ENCODE assay signal across 1 cellular context in the genomic region with DNA sequence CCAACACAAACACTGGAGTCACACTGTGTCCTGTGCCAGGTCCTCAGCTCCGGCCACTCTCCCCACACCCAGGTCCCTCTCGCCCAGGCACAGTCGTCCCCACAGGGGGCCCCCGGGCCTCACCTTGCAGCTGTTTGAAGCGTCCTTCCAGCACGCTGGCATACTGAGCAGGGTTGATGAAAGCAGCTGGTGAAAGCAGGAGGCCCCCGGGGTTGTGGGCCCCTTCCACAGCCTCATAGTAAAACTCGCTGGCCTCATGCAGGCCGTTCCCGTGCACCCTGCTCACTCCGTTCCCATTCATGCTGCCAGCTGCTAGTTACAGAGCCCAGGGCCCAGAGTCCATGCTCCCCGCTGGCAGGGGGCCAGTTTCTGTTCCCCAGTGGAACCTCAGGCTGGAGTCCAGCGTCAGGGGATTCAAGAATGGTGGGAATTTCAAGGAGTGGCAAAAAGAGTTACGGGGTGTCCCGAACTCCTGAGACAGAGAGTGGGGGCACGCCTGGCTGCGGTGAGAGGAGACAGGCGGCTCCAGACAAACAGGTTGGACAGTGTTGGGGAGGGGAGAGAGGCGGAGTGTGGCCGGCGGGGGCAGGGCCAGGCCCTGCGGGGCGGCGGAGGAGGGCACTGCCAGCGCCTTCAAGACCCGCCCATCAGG.
TF ChIP-seq lines count a peak whose summit lies in the region.

No MANE protein-coding gene starts in this region.

TF ChIP-seq in HepG2, 621 proteins besides CTCF, POLR2A, EP300 and RAD21 (continued from another document and continues in another):
- TF ChIP-seq, protein P1, sequence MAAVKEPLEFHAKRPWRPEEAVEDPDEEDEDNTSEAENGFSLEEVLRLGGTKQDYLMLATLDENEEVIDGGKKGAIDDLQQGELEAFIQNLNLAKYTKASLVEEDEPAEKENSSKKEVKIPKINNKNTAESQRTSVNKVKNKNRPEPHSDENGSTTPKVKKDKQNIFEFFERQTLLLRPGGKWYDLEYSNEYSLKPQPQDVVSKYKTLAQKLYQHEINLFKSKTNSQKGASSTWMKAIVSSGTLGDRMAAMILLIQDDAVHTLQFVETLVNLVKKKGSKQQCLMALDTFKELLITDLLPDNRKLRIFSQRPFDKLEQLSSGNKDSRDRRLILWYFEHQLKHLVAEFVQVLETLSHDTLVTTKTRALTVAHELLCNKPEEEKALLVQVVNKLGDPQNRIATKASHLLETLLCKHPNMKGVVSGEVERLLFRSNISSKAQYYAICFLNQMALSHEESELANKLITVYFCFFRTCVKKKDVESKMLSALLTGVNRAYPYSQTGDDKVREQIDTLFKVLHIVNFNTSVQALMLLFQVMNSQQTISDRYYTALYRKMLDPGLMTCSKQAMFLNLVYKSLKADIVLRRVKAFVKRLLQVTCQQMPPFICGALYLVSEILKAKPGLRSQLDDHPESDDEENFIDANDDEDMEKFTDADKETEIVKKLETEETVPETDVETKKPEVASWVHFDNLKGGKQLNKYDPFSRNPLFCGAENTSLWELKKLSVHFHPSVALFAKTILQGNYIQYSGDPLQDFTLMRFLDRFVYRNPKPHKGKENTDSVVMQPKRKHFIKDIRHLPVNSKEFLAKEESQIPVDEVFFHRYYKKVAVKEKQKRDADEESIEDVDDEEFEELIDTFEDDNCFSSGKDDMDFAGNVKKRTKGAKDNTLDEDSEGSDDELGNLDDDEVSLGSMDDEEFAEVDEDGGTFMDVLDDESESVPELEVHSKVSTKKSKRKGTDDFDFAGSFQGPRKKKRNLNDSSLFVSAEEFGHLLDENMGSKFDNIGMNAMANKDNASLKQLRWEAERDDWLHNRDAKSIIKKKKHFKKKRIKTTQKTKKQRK (IDR thresholded peaks at IDR 0.05; ENCODE audit: low read length), result no peak
- TF ChIP-seq, protein P2, sequence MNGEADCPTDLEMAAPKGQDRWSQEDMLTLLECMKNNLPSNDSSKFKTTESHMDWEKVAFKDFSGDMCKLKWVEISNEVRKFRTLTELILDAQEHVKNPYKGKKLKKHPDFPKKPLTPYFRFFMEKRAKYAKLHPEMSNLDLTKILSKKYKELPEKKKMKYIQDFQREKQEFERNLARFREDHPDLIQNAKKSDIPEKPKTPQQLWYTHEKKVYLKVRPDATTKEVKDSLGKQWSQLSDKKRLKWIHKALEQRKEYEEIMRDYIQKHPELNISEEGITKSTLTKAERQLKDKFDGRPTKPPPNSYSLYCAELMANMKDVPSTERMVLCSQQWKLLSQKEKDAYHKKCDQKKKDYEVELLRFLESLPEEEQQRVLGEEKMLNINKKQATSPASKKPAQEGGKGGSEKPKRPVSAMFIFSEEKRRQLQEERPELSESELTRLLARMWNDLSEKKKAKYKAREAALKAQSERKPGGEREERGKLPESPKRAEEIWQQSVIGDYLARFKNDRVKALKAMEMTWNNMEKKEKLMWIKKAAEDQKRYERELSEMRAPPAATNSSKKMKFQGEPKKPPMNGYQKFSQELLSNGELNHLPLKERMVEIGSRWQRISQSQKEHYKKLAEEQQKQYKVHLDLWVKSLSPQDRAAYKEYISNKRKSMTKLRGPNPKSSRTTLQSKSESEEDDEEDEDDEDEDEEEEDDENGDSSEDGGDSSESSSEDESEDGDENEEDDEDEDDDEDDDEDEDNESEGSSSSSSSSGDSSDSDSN (CRISPR knock-in tag; IDR thresholded peaks at IDR 0.05), result peak; percentile 69; the same call in 1 of the 2 replicates
- 0 out of 2 replicates have a peak, but pooled peaks have one; percentile 7 for TF ChIP-seq CREM (IDR thresholded peaks at IDR 0.05)
- TF ChIP-seq CREM (CRISPR knock-in tag; IDR thresholded peaks at IDR 0.05), result no peak
- peak; percentile 44; the same call in 1 of the 2 replicates for TF ChIP-seq ZNF558 (CRISPR knock-in tag; IDR thresholded peaks at IDR 0.05; ENCODE audit: borderline replicate concordance)
- peak; percentile 76; the same call in 1 of the 2 replicates for TF ChIP-seq ZBTB7B (CRISPR knock-in tag; IDR thresholded peaks at IDR 0.05)
- peak; percentile 14; the same call in 1 of the 2 replicates for TF ChIP-seq ZNF605 (CRISPR knock-in tag; IDR thresholded peaks at IDR 0.05)
- TF ChIP-seq, protein P3, sequence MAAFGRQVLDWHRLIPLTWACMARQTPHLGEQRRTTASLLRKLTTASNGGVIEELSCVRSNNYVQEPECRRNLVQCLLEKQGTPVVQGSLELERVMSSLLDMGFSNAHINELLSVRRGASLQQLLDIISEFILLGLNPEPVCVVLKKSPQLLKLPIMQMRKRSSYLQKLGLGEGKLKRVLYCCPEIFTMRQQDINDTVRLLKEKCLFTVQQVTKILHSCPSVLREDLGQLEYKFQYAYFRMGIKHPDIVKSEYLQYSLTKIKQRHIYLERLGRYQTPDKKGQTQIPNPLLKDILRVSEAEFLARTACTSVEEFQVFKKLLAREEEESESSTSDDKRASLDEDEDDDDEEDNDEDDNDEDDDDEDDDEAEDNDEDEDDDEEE (CRISPR knock-in tag; IDR thresholded peaks at IDR 0.05), result peak; percentile 48; the same call in 1 of the 2 replicates
- TF ChIP-seq GATA4 (IDR thresholded peaks at IDR 0.05; ENCODE audit: borderline replicate concordance, low read depth), result no peak
- TF ChIP-seq NCOA5 (CRISPR knock-in tag; IDR thresholded peaks at IDR 0.05), result no peak
- peak; percentile 65; the same call in 1 of the 2 replicates for TF ChIP-seq ZNF501 (CRISPR knock-in tag; IDR thresholded peaks at IDR 0.05)
- no peak; the same call in 1 of the 2 replicates for TF ChIP-seq YEATS2 (CRISPR knock-in tag; IDR thresholded peaks at IDR 0.05; ENCODE audit: borderline replicate concordance)
- peak; percentile 26; the same call in 1 of the 2 replicates for TF ChIP-seq ERF (CRISPR knock-in tag; IDR thresholded peaks at IDR 0.05)
- TF ChIP-seq PHF8 (CRISPR knock-in tag; IDR thresholded peaks at IDR 0.05), result peak; percentile 65
- TF ChIP-seq, protein P4, sequence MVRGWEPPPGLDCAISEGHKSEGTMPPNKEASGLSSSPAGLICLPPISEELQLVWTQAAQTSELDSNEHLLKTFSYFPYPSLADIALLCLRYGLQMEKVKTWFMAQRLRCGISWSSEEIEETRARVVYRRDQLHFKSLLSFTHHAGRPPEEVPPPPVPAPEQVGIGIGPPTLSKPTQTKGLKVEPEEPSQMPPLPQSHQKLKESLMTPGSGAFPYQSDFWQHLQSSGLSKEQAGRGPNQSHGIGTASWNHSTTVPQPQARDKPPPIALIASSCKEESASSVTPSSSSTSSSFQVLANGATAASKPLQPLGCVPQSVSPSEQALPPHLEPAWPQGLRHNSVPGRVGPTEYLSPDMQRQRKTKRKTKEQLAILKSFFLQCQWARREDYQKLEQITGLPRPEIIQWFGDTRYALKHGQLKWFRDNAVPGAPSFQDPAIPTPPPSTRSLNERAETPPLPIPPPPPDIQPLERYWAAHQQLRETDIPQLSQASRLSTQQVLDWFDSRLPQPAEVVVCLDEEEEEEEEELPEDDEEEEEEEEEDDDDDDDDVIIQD (CRISPR knock-in tag; IDR thresholded peaks at IDR 0.05; ENCODE audit: low read depth), result no peak
- TF ChIP-seq, protein P5, sequence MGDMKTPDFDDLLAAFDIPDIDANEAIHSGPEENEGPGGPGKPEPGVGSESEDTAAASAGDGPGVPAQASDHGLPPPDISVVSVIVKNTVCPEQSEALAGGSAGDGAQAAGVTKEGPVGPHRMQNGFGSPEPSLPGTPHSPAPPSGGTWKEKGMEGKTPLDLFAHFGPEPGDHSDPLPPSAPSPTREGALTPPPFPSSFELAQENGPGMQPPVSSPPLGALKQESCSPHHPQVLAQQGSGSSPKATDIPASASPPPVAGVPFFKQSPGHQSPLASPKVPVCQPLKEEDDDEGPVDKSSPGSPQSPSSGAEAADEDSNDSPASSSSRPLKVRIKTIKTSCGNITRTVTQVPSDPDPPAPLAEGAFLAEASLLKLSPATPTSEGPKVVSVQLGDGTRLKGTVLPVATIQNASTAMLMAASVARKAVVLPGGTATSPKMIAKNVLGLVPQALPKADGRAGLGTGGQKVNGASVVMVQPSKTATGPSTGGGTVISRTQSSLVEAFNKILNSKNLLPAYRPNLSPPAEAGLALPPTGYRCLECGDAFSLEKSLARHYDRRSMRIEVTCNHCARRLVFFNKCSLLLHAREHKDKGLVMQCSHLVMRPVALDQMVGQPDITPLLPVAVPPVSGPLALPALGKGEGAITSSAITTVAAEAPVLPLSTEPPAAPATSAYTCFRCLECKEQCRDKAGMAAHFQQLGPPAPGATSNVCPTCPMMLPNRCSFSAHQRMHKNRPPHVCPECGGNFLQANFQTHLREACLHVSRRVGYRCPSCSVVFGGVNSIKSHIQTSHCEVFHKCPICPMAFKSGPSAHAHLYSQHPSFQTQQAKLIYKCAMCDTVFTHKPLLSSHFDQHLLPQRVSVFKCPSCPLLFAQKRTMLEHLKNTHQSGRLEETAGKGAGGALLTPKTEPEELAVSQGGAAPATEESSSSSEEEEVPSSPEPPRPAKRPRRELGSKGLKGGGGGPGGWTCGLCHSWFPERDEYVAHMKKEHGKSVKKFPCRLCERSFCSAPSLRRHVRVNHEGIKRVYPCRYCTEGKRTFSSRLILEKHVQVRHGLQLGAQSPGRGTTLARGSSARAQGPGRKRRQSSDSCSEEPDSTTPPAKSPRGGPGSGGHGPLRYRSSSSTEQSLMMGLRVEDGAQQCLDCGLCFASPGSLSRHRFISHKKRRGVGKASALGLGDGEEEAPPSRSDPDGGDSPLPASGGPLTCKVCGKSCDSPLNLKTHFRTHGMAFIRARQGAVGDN (CRISPR knock-in tag; IDR thresholded peaks at IDR 0.05), result peak; percentile 82
- TF ChIP-seq ZNF747 (CRISPR knock-in tag; IDR thresholded peaks at IDR 0.05; ENCODE audit: borderline replicate concordance), result no peak
- TF ChIP-seq, protein P6, sequence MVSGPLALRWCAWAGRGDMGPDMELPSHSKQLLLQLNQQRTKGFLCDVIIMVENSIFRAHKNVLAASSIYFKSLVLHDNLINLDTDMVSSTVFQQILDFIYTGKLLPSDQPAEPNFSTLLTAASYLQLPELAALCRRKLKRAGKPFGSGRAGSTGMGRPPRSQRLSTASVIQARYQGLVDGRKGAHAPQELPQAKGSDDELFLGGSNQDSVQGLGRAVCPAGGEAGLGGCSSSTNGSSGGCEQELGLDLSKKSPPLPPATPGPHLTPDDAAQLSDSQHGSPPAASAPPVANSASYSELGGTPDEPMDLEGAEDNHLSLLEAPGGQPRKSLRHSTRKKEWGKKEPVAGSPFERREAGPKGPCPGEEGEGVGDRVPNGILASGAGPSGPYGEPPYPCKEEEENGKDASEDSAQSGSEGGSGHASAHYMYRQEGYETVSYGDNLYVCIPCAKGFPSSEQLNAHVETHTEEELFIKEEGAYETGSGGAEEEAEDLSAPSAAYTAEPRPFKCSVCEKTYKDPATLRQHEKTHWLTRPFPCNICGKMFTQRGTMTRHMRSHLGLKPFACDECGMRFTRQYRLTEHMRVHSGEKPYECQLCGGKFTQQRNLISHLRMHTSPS (CRISPR knock-in tag; IDR thresholded peaks at IDR 0.05; ENCODE audit: low read depth), result peak; percentile 59
- TF ChIP-seq, protein P7, sequence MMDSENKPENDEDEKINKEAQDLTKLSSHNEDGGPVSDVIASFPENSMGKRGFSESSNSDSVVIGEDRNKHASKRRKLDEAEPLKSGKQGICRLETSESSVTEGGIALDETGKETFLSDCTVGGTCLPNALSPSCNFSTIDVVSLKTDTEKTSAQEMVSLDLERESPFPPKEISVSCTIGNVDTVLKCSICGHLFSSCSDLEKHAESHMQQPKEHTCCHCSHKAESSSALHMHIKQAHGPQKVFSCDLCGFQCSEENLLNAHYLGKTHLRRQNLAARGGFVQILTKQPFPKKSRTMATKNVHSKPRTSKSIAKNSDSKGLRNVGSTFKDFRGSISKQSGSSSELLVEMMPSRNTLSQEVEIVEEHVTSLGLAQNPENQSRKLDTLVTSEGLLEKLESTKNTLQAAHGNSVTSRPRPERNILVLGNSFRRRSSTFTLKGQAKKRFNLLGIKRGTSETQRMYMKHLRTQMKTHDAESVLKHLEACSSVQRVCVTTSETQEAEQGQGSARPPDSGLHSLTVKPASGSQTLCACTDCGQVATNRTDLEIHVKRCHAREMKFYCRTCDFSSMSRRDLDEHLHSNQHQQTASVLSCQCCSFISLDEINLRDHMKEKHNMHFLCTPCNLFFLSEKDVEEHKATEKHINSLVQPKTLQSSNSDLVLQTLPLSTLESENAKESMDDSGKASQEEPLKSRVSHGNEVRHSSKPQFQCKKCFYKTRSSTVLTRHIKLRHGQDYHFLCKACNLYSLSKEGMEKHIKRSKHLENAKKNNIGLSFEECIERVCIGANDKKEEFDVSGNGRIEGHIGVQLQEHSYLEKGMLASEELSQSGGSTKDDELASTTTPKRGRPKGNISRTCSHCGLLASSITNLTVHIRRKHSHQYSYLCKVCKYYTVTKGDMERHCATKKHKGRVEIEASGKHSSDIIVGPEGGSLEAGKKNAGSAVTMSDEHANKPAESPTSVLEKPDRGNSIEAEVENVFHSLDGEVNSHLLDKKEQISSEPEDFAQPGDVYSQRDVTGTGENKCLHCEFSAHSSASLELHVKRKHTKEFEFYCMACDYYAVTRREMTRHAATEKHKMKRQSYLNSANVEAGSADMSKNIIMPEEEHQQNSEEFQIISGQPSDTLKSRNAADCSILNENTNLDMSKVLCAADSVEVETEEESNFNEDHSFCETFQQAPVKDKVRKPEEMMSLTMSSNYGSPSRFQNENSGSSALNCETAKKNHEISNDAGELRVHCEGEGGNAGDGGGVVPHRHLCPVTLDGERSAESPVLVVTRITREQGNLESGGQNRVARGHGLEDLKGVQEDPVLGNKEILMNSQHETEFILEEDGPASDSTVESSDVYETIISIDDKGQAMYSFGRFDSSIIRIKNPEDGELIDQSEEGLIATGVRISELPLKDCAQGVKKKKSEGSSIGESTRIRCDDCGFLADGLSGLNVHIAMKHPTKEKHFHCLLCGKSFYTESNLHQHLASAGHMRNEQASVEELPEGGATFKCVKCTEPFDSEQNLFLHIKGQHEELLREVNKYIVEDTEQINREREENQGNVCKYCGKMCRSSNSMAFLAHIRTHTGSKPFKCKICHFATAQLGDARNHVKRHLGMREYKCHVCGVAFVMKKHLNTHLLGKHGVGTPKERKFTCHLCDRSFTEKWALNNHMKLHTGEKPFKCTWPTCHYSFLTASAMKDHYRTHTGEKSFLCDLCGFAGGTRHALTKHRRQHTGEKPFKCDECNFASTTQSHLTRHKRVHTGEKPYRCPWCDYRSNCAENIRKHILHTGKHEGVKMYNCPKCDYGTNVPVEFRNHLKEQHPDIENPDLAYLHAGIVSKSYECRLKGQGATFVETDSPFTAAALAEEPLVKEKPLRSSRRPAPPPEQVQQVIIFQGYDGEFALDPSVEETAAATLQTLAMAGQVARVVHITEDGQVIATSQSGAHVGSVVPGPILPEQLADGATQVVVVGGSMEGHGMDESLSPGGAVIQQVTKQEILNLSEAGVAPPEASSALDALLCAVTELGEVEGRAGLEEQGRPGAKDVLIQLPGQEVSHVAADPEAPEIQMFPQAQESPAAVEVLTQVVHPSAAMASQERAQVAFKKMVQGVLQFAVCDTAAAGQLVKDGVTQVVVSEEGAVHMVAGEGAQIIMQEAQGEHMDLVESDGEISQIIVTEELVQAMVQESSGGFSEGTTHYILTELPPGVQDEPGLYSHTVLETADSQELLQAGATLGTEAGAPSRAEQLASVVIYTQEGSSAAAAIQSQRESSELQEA (CRISPR knock-in tag; IDR thresholded peaks at IDR 0.05; ENCODE audit: not compliant biosample characterization), result peak; percentile 49
- 0 out of 2 replicates have a peak, but pooled peaks have one; percentile 16 for TF ChIP-seq HOXA3 (CRISPR knock-in tag; IDR thresholded peaks at IDR 0.05)
- peak; percentile 55; the same call in 1 of the 2 replicates for TF ChIP-seq HDAC1 (CRISPR knock-in tag; IDR thresholded peaks at IDR 0.05)
- TF ChIP-seq, protein P8, sequence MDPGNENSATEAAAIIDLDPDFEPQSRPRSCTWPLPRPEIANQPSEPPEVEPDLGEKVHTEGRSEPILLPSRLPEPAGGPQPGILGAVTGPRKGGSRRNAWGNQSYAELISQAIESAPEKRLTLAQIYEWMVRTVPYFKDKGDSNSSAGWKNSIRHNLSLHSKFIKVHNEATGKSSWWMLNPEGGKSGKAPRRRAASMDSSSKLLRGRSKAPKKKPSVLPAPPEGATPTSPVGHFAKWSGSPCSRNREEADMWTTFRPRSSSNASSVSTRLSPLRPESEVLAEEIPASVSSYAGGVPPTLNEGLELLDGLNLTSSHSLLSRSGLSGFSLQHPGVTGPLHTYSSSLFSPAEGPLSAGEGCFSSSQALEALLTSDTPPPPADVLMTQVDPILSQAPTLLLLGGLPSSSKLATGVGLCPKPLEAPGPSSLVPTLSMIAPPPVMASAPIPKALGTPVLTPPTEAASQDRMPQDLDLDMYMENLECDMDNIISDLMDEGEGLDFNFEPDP (CRISPR knock-in tag; conservative IDR thresholded peaks at IDR 0.05), result 0 out of 2 replicates have a peak, but pooled peaks have one; percentile 56
- no peak for TF ChIP-seq RBM22 (optimal IDR thresholded peaks at IDR 0.05; ENCODE audit: low read length)
